ENCODE assay signal across 8 cellular contexts in the genomic region with DNA sequence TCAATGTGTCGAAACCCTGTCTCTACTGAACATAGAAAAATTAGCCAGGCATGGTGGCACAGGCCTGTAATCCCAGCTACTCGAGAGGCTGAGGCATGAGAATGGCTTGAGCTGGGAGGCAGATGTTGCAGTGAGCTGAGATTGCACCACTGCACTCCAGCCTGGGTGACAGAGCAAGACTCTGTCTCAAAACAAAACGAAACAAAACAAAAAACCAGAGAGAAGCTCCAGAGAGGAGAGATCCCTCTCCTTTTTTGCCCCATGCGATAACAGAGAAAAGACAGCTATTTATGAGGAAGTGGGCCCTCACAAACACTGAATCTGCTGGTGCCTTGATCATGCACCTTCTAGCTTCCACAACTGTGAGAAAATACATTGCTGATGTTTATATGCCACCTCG. TPM values are rescaled to one million over a fixed set of nuclear protein-coding genes. Genes with fewer than 3 reads are reported as not detected.
DNase-seq lines count a peak whose midpoint lies in the region; ATAC-seq and TF ChIP-seq lines count a peak whose summit lies in the region.
"Not testable (repeated sequence)": the region's sequence is repeated elsewhere in the genome, so short reads cannot be mapped to it uniquely, and the experiment has no call there.

No MANE protein-coding gene starts in this region.

- H3K36me3 ChIP-seq in Peyer's patch; mammary epithelial cell (ENCODE audit: insufficient read depth, low read length); heart left ventricle: not testable (repeated sequence)

- H3K27me3 Mint-ChIP-seq in activated CD8-positive, alpha-beta memory T cell treated with anti-CD3 and anti-CD28 coated beads, Interleukin-2, amount 10 ng/mL, durations not matched to agents 7 days and 5 days; naive B cell; stimulated activated memory B cell treated with anti-CD40 and anti-IgM and Interleukin-4, amounts not matched to agents 10 μg/mL and 1 μg/mL and 100 μg/mL, for 72 hours: not testable (repeated sequence)

- H3K9me3 Mint-ChIP-seq in activated CD8-positive, alpha-beta memory T cell treated with anti-CD3 and anti-CD28 coated beads, Interleukin-2, amount 10 ng/mL, durations not matched to agents 7 days and 5 days (ENCODE audit: low read depth); naive B cell; stimulated activated memory B cell treated with anti-CD40 and anti-IgM and Interleukin-4, amounts not matched to agents 10 μg/mL and 1 μg/mL and 100 μg/mL, for 72 hours: not testable (repeated sequence)

- not testable (repeated sequence) for TF ChIP-seq POLR2A in Peyer's patch (IDR thresholded peaks at IDR 0.05); heart left ventricle (IDR thresholded peaks at IDR 0.05)

- peaks cover 63% of the 10 kb centered on the region for H3K4me1 Mint-ChIP-seq in activated CD8-positive, alpha-beta memory T cell treated with anti-CD3 and anti-CD28 coated beads, Interleukin-2, amount 10 ng/mL, durations not matched to agents 7 days and 5 days
- H3K4me1 Mint-ChIP-seq in naive B cell = peaks cover 48 to 77% (median 60%) of the 10 kb centered on the region in 3 donors
- peaks cover 48% of the 10 kb centered on the region for H3K4me1 Mint-ChIP-seq in stimulated activated memory B cell treated with anti-CD40 and anti-IgM and Interleukin-4, amounts not matched to agents 10 μg/mL and 1 μg/mL and 100 μg/mL, for 72 hours

- peak overlapping the region; percentile 68 for H3K4me3 Mint-ChIP-seq in activated CD8-positive, alpha-beta memory T cell treated with anti-CD3 and anti-CD28 coated beads, Interleukin-2, amount 10 ng/mL, durations not matched to agents 7 days and 5 days
- H3K4me3 Mint-ChIP-seq in naive B cell = peak overlapping the region; percentile 66 to 88 (median 78)
- peak overlapping the region; percentile 59 for H3K4me3 Mint-ChIP-seq in stimulated activated memory B cell treated with anti-CD40 and anti-IgM and Interleukin-4, amounts not matched to agents 10 μg/mL and 1 μg/mL and 100 μg/mL, for 72 hours

- CTCF ChIA-PET in activated CD8-positive, alpha-beta memory T cell treated with anti-CD3 and anti-CD28 coated beads, Interleukin-2, amount 10 ng/mL, durations not matched to agents 7 days and 5 days (lab: Charles Lee) = interaction anchor here (1.5 to 6.9 kb wide), 3 partner anchors 8 to 117 kb away, joined by 3 to 102 read pairs (median 42); a partner anchor contains a TSS
- CTCF ChIA-PET in mammary epithelial cell (lab: Charles Lee; ENCODE audit: low non-redundant PET) = interaction anchor here (0.6 kb wide), 1 partner anchor 32 kb away, joined by 3 read pairs; no protein-coding TSS in a partner anchor

- H3K27me3 ChIP-seq in HL-60 (ENCODE audit: insufficient read depth, poor library complexity, severe bottlenecking); Peyer's patch; mammary epithelial cell (ENCODE audit: insufficient read depth, low read length); heart left ventricle: not testable (repeated sequence)

- H3K9ac ChIP-seq in mammary epithelial cell (ENCODE audit: insufficient read depth, low read length) = not testable (repeated sequence)

- H3K27ac ChIP-seq in HL-60 (replicated peaks) (peak overlapping the region; percentile 51), Peyer's patch (peak overlapping the region; percentile 22 to 76 (median 69)), heart left ventricle (peak overlapping the region; percentile 70 to 90 (median 82))
- H3K27ac ChIP-seq in mammary epithelial cell (ENCODE audit: insufficient read depth, low read depth, low read length) = not testable (repeated sequence)

- H3K79me2 ChIP-seq in mammary epithelial cell (ENCODE audit: insufficient read depth, low read length) = peaks cover 10% of the 10 kb centered on the region

- DNase-seq in AG10803 (ENCODE audit: low read depth) = peak; percentile 66
- DNase-seq in HL-60 (ENCODE audit: low read depth in 1 of 2, low spot score in 1 of 2) = peak in 1 of 2 experiments; percentile 45
- not testable (repeated sequence) for DNase-seq in Peyer's patch; activated CD8-positive, alpha-beta memory T cell treated with anti-CD3 and anti-CD28 coated beads, Interleukin-2, amount 10 ng/mL, durations not matched to agents 7 days and 5 days; mammary epithelial cell; heart left ventricle; naive B cell

- TF ChIP-seq CTCF in AG10803 (conservative IDR thresholded peaks at IDR 0.05; ENCODE audit: low read length); HL-60 (IDR thresholded peaks at IDR 0.05; ENCODE audit: insufficient read depth, low read length); Peyer's patch (IDR thresholded peaks at IDR 0.05); mammary epithelial cell (conservative IDR thresholded peaks at IDR 0.05 in 1 of 2, IDR thresholded peaks at IDR 0.05 in 1 of 2; ENCODE audit: extremely low read depth in 1 of 2, insufficient read depth in 1 of 2, low read depth in 1 of 2, low read length in 2 of 2); heart left ventricle (IDR thresholded peaks at IDR 0.05): not testable (repeated sequence)

- H3K9me3 ChIP-seq in Peyer's patch; mammary epithelial cell (replicated peaks; ENCODE audit: insufficient read depth, low read length); heart left ventricle: not testable (repeated sequence)

- H2AFZ ChIP-seq in mammary epithelial cell (ENCODE audit: low read depth, low read length) = not testable (repeated sequence)

- dilution Hi-C loops in mammary epithelial cell (cut with HindIII; ENCODE audit: low sequenced_read_pairs) = not testable (repeated sequence)

- H4K20me1 ChIP-seq in mammary epithelial cell (ENCODE audit: insufficient read depth, low read length) = not testable (repeated sequence)

- intact Hi-C loops in mammary epithelial cell (cut with micrococcal nuclease) = not testable (repeated sequence)
- intact Hi-C loops in heart left ventricle (cut with DNase I) = loop anchor here in 1 of 10 donors (5.0 kb wide), 1 partner anchor 43 kb away; no protein-coding TSS in a partner anchor

- peak overlapping the region; percentile 22 for H3K4me2 ChIP-seq in mammary epithelial cell (ENCODE audit: insufficient read depth, low read depth, low read length)

- BruUV-seq in mammary epithelial cell (replicated peaks; lab: Mats Ljungman, UMichigan) = not testable (repeated sequence)

- H3K27ac Mint-ChIP-seq in activated CD8-positive, alpha-beta memory T cell treated with anti-CD3 and anti-CD28 coated beads, Interleukin-2, amount 10 ng/mL, durations not matched to agents 7 days and 5 days = peak overlapping the region; percentile 81
- peak overlapping the region; percentile 88 to 93 (median 90) for H3K27ac Mint-ChIP-seq in naive B cell
- H3K27ac Mint-ChIP-seq in stimulated activated memory B cell treated with anti-CD40 and anti-IgM and Interleukin-4, amounts not matched to agents 10 μg/mL and 1 μg/mL and 100 μg/mL, for 72 hours = peak overlapping the region; percentile 85

- 96% methylated on average over 4 of the region's 5 CpGs for WGBS in mammary epithelial cell (ENCODE audit: low coverage, missing lambda C conversion rate)
- 78 to 80% (median 79%) methylated on average over 5 of the region's 5 CpGs for WGBS in heart left ventricle, 4 donors

- H3K4me1 ChIP-seq in Peyer's patch (peaks cover 0 to 43% (median 27%) of the 10 kb centered on the region in 4 donors), heart left ventricle (peaks cover 3 to 85% (median 60%) of the 10 kb centered on the region in 12 donors)
- not testable (repeated sequence) for H3K4me1 ChIP-seq in mammary epithelial cell (ENCODE audit: insufficient read depth, low read length)

- in situ Hi-C loops in mammary epithelial cell (cut with MboI; ENCODE audit: low sequenced_read_pairs in 2 of 2) = not testable (repeated sequence)

- H3K36me3 Mint-ChIP-seq in activated CD8-positive, alpha-beta memory T cell treated with anti-CD3 and anti-CD28 coated beads, Interleukin-2, amount 10 ng/mL, durations not matched to agents 7 days and 5 days; naive B cell; stimulated activated memory B cell treated with anti-CD40 and anti-IgM and Interleukin-4, amounts not matched to agents 10 μg/mL and 1 μg/mL and 100 μg/mL, for 72 hours: not testable (repeated sequence)

- H3K4me3 ChIP-seq in AG10803 (ENCODE audit: low read length); HL-60 (replicated peaks; ENCODE audit: insufficient read depth, low read length); Peyer's patch; mammary epithelial cell (replicated peaks in 1 of 3; ENCODE audit: insufficient read depth in 1 of 3, low read depth in 2 of 3, low read length in 3 of 3): not testable (repeated sequence)
- H3K4me3 ChIP-seq in heart left ventricle = peak overlapping the region in 4 of 12 donors; percentile 12 to 42 (median 26)

- peak; percentile 7 for ATAC-seq in activated CD8-positive, alpha-beta memory T cell treated with anti-CD3 and anti-CD28 coated beads, Interleukin-2, amount 10 ng/mL, durations not matched to agents 7 days and 5 days
- ATAC-seq in heart left ventricle (peak in 2 of 4 donors; percentile 2 to 9), naive B cell (ENCODE audit: low read depth in 2 of 2) (peak; percentile 43 to 54)
- peak; percentile 54 for ATAC-seq in stimulated activated memory B cell treated with anti-CD40 and anti-IgM and Interleukin-4, amounts not matched to agents 10 μg/mL and 1 μg/mL and 100 μg/mL, for 72 hours

RNA-seq across cellular contexts. Expression of a gene that starts 31.5 kb away (rescaled TPM):
- 10 to 100 TPM; 14.2 to 46.2 (median 23.2) TPM for total RNA-seq in Peyer's patch
- total RNA-seq in activated CD8-positive, alpha-beta memory T cell treated with anti-CD3 and anti-CD28 coated beads, Interleukin-2, amount 10 ng/mL, durations not matched to agents 7 days and 5 days = 10 to 100 TPM; 18.3 to 21.7 TPM
- total RNA-seq in mammary epithelial cell = 1 to 10 TPM; 4.2 to 8.8 TPM
- polyA plus RNA-seq in mammary epithelial cell = 2.4 TPM
- polyA minus RNA-seq in mammary epithelial cell = 3.3 TPM
- total RNA-seq in heart left ventricle = 10 to 100 TPM; 18.7 to 34.1 (median 28.0) TPM
- polyA plus RNA-seq in heart left ventricle = 1 to 10 TPM; 7.1 to 9.5 TPM
- polyA plus RNA-seq in naive B cell (ENCODE audit: low read depth in 6 of 6) = 10 to 100 TPM in 3 of 6 donors, 1 to 10 TPM in 3; 5.8 to 15.5 (median 10.1) TPM
